ENCODE assay signal across 26 cellular contexts in genomic region chr15:89790206-89790605, GRCh38. TPM values are rescaled to one million over a fixed set of nuclear protein-coding genes. Genes with fewer than 3 reads are reported as not detected.
"Had no signal": no experiment of that assay in that cellular context is flagged by ENCODE, and none has a peak within 500 bp of the region (broad histone marks: within the 10 kb centered on the region; RNA-seq: fewer than 3 reads in every experiment).

No MANE protein-coding gene starts in this region.

- H3K27ac Mint-ChIP-seq: activated B cell treated with CpG ODN at 0.5 μM for 24 hours; activated CD4-positive, alpha-beta T cell treated with anti-CD3 and anti-CD28 coated beads, Interleukin-2, amount 10 ng/mL, durations not matched to agents 24 days and 14 days; activated CD8-positive, alpha-beta memory T cell treated with anti-CD3 and anti-CD28 coated beads, Interleukin-2, amount 10 ng/mL, durations not matched to agents 7 days and 5 days; activated naive CD4-positive, alpha-beta T cell treated with anti-CD3 and anti-CD28 coated beads for 36 hours; activated naive CD8-positive, alpha-beta T cell; T-cell had no signal

- H3K27ac ChIP-seq: brain microvascular endothelial cell, cardiac muscle cell, KMS-11, SK-N-MC had no signal

- DNase-seq: activated B cell treated with CpG ODN at 0.5 μM for 24 hours; activated CD4-positive, alpha-beta T cell treated with anti-CD3 and anti-CD28 coated beads for 1 hour; activated CD4-positive, alpha-beta T cell treated with anti-CD3 and anti-CD28 coated beads, Interleukin-2, amount 10 ng/mL, durations not matched to agents 24 days and 14 days; activated CD4-positive, alpha-beta T cell treated with anti-CD3 and anti-CD28 coated beads, Interleukin-2, amount 50 U/mL, for 48 hours; activated CD8-positive, alpha-beta memory T cell treated with anti-CD3 and anti-CD28 coated beads, Interleukin-2, amount 10 ng/mL, durations not matched to agents 7 days and 5 days; activated gamma-delta T cell; activated naive CD4-positive, alpha-beta T cell treated with anti-CD3 and anti-CD28 coated beads for 36 hours; activated T-cell treated with anti-CD3 and anti-CD28 coated beads, Interleukin-2, amount 50 U/mL, for 4 hours; amygdala; brain microvascular endothelial cell; NCI-H1105 treated with DMSO at 0.1 percent for 48 hours; NCI-H1436 treated with DMSO at 0.1 percent for 48 hours; NCI-H187; NCI-H2081; NCI-H510A treated with DMSO at 0.1 percent for 48 hours; NCI-H69; NK-92 treated with Interleukin-12 subunit alpha and Interleukin-12 subunit beta, amount 100 ng/mL, for 24 hours; OCI-M1; T-cell; T-helper 2 cell; T1000 had no signal

- H3K4me1 Mint-ChIP-seq: activated B cell treated with CpG ODN at 0.5 μM for 24 hours; activated CD4-positive, alpha-beta T cell treated with anti-CD3 and anti-CD28 coated beads, Interleukin-2, amount 10 ng/mL, durations not matched to agents 24 days and 14 days; activated CD8-positive, alpha-beta memory T cell treated with anti-CD3 and anti-CD28 coated beads, Interleukin-2, amount 10 ng/mL, durations not matched to agents 7 days and 5 days; T-cell had no signal

- H3K4me3 Mint-ChIP-seq: activated B cell treated with CpG ODN at 0.5 μM for 24 hours; activated CD4-positive, alpha-beta T cell treated with anti-CD3 and anti-CD28 coated beads, Interleukin-2, amount 10 ng/mL, durations not matched to agents 24 days and 14 days; activated CD8-positive, alpha-beta memory T cell treated with anti-CD3 and anti-CD28 coated beads, Interleukin-2, amount 10 ng/mL, durations not matched to agents 7 days and 5 days; activated naive CD4-positive, alpha-beta T cell treated with anti-CD3 and anti-CD28 coated beads for 36 hours; activated naive CD8-positive, alpha-beta T cell; activated T-cell treated with anti-CD3 and anti-CD28 coated beads, Interleukin-2, amount 50 U/mL, for 4 hours; T-cell had no signal

- H3K4me3 ChIP-seq: cardiac muscle cell, SK-N-MC had no signal

- ATAC-seq: activated CD8-positive, alpha-beta memory T cell treated with anti-CD3 and anti-CD28 coated beads, Interleukin-2, amount 10 ng/mL, durations not matched to agents 7 days and 5 days; activated T-cell treated with anti-CD3 and anti-CD28 coated beads, Interleukin-2, amount 50 U/mL, for 4 hours; Right ventricle myocardium inferior; T-cell had no signal

- H3K27me3 Mint-ChIP-seq: activated B cell treated with CpG ODN at 0.5 μM for 24 hours had no signal

- H3K27me3 ChIP-seq: brain microvascular endothelial cell, cardiac muscle cell had no signal

- H3K36me3 ChIP-seq: cardiac muscle cell had no signal

RNA-seq across cellular contexts. Expression of gene MESP2, which starts 14.1 kb away (rescaled TPM):
- total RNA-seq: activated CD4-positive, alpha-beta T cell treated with anti-CD3 and anti-CD28 coated beads, Interleukin-2, amount 10 ng/mL, durations not matched to agents 24 days and 14 days; activated CD8-positive, alpha-beta memory T cell treated with anti-CD3 and anti-CD28 coated beads, Interleukin-2, amount 10 ng/mL, durations not matched to agents 7 days and 5 days; activated naive CD4-positive, alpha-beta T cell treated with anti-CD3 and anti-CD28 coated beads for 36 hours; activated T-cell treated with anti-CD3 and anti-CD28 coated beads, Interleukin-2, amount 50 U/mL, for 4 hours; T-cell had no signal

RNA-seq across cellular contexts. Expression of gene ANPEP, which starts 24.4 kb away (rescaled TPM):
- total RNA-seq: activated naive CD4-positive, alpha-beta T cell treated with anti-CD3 and anti-CD28 coated beads for 36 hours had no signal
